8 cellular contexts compared by ENCODE assay signal in genomic region chr15:69410290-69410874, GRCh38. TPM values are rescaled to one million over a fixed set of nuclear protein-coding genes. Genes with fewer than 3 reads are reported as not detected.
DNase-seq lines count a peak whose midpoint lies in the region; ATAC-seq and TF ChIP-seq lines count a peak whose summit lies in the region.

No MANE protein-coding gene starts in this region.

- no peak overlapping the region for H3K9ac ChIP-seq in HCT116 (ENCODE audit: low read length)

- intact Hi-C loops in HCT116 (cut with micrococcal nuclease), result loop anchor here (1.0 kb wide), 1 partner anchor 351 kb away; no protein-coding TSS in a partner anchor
- intact Hi-C loops in aorta (cut with DNase I), result no loop called here

- 57 to 60% methylated on average over 9 of the region's 9 CpGs for WGBS in aorta, 2 donors

- H3K79me2 ChIP-seq in HCT116 (ENCODE audit: insufficient read depth, low read length), result peaks cover 16% of the 10 kb centered on the region

- H3K4me3 ChIP-seq in HCT116 (replicated peaks in 1 of 2; ENCODE audit: low read depth in 1 of 2, low read length in 2 of 2) (no peak overlapping the region), aorta (ENCODE audit: low read length in 2 of 2) (no peak overlapping the region)

- H3K4me1 ChIP-seq in HCT116 (ENCODE audit: control insufficient read depth in 1 of 2, insufficient read depth in 2 of 2, low read length in 2 of 2), result peaks cover 0 to 19% of the 10 kb centered on the region in 2 experiments; a peak in 3 of 4 replicates
- peaks cover 4% of the 10 kb centered on the region for H3K4me1 ChIP-seq in foreskin keratinocyte
- H3K4me1 ChIP-seq in aorta (ENCODE audit: control insufficient read depth in 1 of 2, insufficient read depth in 2 of 2, low read length in 2 of 2), result peaks cover 0 to 8% of the 10 kb centered on the region in 2 donors

- TF ChIP-seq POLR2A in HCT116 (IDR thresholded peaks at IDR 0.05; ENCODE audit: borderline replicate concordance, extremely low read depth, insufficient read depth, insufficient read length), result no peak

- peak; percentile 58 for ATAC-seq in HCT116
- peak; percentile 71 for ATAC-seq in foreskin keratinocyte
- peak; percentile 58 for ATAC-seq in aorta (ENCODE audit: low FRiP score)

- CTCF ChIA-PET in HCT116 (lab: Charles Lee), result no interaction called here

- no peaks in the 10 kb centered on the region for H3K27me3 ChIP-seq in HCT116 (ENCODE audit: insufficient read depth, low read length)
- H3K27me3 ChIP-seq in foreskin keratinocyte, result no peaks in the 10 kb centered on the region
- H3K27me3 ChIP-seq in aorta (ENCODE audit: control insufficient read depth in 1 of 2, insufficient read depth in 2 of 2, low read length in 1 of 2), result no peaks in the 10 kb centered on the region

- RAD21 ChIA-PET in HCT116 (lab: Charles Lee; ENCODE audit: low non-redundant PET in 1 of 2, low total read pairs in 2 of 2, uncharacterized antibody in 2 of 2, unreplicated experiment in 2 of 2), result no interaction called here

- TF ChIP-seq CTCF in HCT116 (IDR thresholded peaks at IDR 0.05 in 2 of 3, conservative IDR thresholded peaks at IDR 0.05 in 1 of 3; ENCODE audit: borderline replicate concordance in 1 of 3, insufficient read depth in 1 of 3, low read depth in 2 of 3, low read length in 2 of 3) (peak; percentile 40 to 61 (median 61); a peak in 5 of 6 replicates), foreskin keratinocyte (conservative IDR thresholded peaks at IDR 0.05) (peak; percentile 88), GM20000 (IDR thresholded peaks at IDR 0.05; ENCODE audit: extremely low read depth, missing control alignments) (no peak), GM13977 (IDR thresholded peaks at IDR 0.05; ENCODE audit: extremely low read depth, insufficient read depth, missing control alignments) (no peak)

- in situ Hi-C loops in GM13977 (cut with MboI; ENCODE audit: low pct_unique_long_range_greater_than_20kb, low sequenced_read_pairs, unreplicated experiment), result no loop called here

- H3K36me3 ChIP-seq in HCT116 (ENCODE audit: control insufficient read depth in 1 of 2, insufficient read depth in 2 of 2, low read length in 2 of 2), result peaks cover 0 to 2% of the 10 kb centered on the region in 2 experiments; a peak in 1 of 4 replicates
- no peaks in the 10 kb centered on the region for H3K36me3 ChIP-seq in aorta (ENCODE audit: control insufficient read depth in 1 of 2, insufficient read depth in 2 of 2, low read length in 1 of 2)

- H3K4me2 ChIP-seq in HCT116 (ENCODE audit: low read length), result no peak overlapping the region

- H3K9me3 ChIP-seq in HCT116 (ENCODE audit: control insufficient read depth in 1 of 2, insufficient read depth in 1 of 2, low read depth in 1 of 2, low read length in 2 of 2), result no peaks in the 10 kb centered on the region
- H3K9me3 ChIP-seq in aorta (ENCODE audit: control insufficient read depth, low read length), result no peaks in the 10 kb centered on the region

- H2AFZ ChIP-seq in HCT116 (ENCODE audit: low read depth, low read length, poor library complexity, severe bottlenecking), result no peak overlapping the region

- DNase-seq in COLO829 (ENCODE audit: low spot score) (peak; percentile 58), HCT116 (ENCODE audit: low read depth, low spot score) (peak; percentile 22), RPMI8226 (peak; percentile 71), foreskin keratinocyte (peak; percentile 50 to 70), aorta (no peak), GM20000 (ENCODE audit: low spot score) (no peak), GM13977 (ENCODE audit: low spot score) (no peak)
- no peak for DNase-seq in effector CD4-positive, alpha-beta T cell

- no peaks in the 10 kb centered on the region for H3K9me2 ChIP-seq in HCT116 (ENCODE audit: insufficient read depth)

- TF ChIP-seq RAD21 in HCT116 (IDR thresholded peaks at IDR 0.05; ENCODE audit: low read depth), result peak; percentile 72

- BruUV-seq in HCT116 (replicated peaks; lab: Mats Ljungman, UMichigan), result no TSS peak

- H4K20me1 ChIP-seq in HCT116 (ENCODE audit: insufficient read depth), result no peaks in the 10 kb centered on the region

- no peak overlapping the region for H3K27ac ChIP-seq in HCT116 (ENCODE audit: low read depth, low read length)
- H3K27ac ChIP-seq in foreskin keratinocyte, result no peak overlapping the region
- no peak overlapping the region for H3K27ac ChIP-seq in aorta (ENCODE audit: low read depth in 1 of 2, low read length in 2 of 2)

- POLR2A ChIA-PET in HCT116 (lab: Charles Lee), result no interaction called here

TF ChIP-seq in HCT116, 20 proteins besides CTCF, POLR2A, EP300 and RAD21:
- no peak for TF ChIP-seq ZFX (IDR thresholded peaks at IDR 0.05)
- peak; percentile 74 for TF ChIP-seq SRF (IDR thresholded peaks at IDR 0.05; ENCODE audit: low read depth)

RNA-seq across cellular contexts. Expression of gene KIF23, which starts 3.8 kb away (rescaled TPM):
- 83.7 TPM for total RNA-seq in HCT116 (2021; ENCODE audit: unreplicated experiment)
- 62.8 and 80.8 TPM in 2 replicates for polyA plus RNA-seq in HCT116 (2012)
- total RNA-seq in foreskin keratinocyte, result 66.4 and 88.7 TPM in 2 replicates
- 23.1 and 38.2 TPM in 2 replicates for polyA plus RNA-seq in foreskin keratinocyte
- total RNA-seq in aorta, result 1 to 10 TPM; 3.3 to 5.8 TPM
- polyA plus RNA-seq in aorta, result 1 to 10 TPM; 2.8 to 4.8 TPM

RNA-seq across cellular contexts. Expression of gene RPLP1, which starts 42.2 kb away (rescaled TPM):
- total RNA-seq in HCT116 (2021; ENCODE audit: unreplicated experiment) (3,138 TPM), foreskin keratinocyte (636 and 760 TPM in 2 replicates), aorta (1,000 to 10,000 TPM; 1,445 to 1,646 TPM)
- polyA plus RNA-seq in HCT116 (2012), result 3,494 and 5,245 TPM in 2 replicates
- polyA plus RNA-seq in foreskin keratinocyte (3,232 and 3,373 TPM in 2 replicates), aorta (1,000 to 10,000 TPM; 2,598 to 3,346 TPM)

Comparison
In these comparisons a context has a peak if more than half of its experiments do, and no peak if none do; other contexts are left out.
1. DNase-seq: peak in COLO829 (single experiment), HCT116 (single experiment), RPMI8226 (single experiment) and foreskin keratinocyte (2 of 2); none in aorta (0 of 2), GM20000 (single experiment), effector CD4-positive, alpha-beta T cell (single experiment) and GM13977 (single experiment).
2. CTCF ChIP-seq: peak in HCT116 (3 of 3) and foreskin keratinocyte (single experiment); none in GM20000 (single experiment) and GM13977 (single experiment).
3. Peak in every context shown above with its lines, with median percentiles within 50 percentile points of each other: ATAC-seq.